In the genomic region with DNA sequence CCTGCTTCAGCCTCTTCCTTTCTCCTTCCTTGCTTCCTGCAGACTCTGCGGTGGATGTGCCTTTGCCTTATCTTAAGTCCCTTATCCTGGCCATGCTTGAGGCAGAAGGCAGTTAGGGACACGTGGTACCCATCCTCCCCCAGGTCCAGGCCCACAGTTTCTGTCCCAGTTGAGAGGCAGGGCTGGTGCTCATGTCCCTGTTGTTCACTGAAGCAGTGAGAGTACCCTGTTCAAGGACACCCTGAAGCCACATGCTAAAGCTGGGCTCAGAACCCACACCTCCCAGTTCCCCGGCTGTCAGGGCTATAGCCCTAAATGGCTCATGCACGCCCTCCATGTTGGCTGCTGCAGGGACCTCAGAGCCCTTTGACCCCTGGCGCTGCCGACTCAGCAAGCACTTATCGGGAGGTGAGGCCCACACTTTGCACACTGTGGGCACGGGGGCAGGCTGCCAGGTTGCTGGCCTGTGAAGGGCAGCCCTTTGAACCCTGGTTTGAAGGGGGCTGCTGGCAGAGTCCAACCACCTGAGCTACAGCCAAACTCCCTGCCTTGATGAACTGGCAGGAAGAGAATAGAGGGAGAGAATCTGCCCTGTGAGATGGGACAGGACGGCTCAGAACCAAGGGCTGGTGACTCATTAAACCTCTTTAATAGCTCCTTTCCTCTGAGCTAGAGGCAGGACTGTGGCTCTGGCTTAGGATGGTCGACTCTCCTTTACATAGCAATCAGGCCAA, we compare ENCODE assay signal across 1 cellular context.
TF ChIP-seq lines count a peak whose summit lies in the region.

No MANE protein-coding gene starts in this region.

TF ChIP-seq in K562, 482 proteins besides CTCF, POLR2A, EP300 and RAD21 (continued from another document and continues in another):
- TF ChIP-seq, protein P1, sequence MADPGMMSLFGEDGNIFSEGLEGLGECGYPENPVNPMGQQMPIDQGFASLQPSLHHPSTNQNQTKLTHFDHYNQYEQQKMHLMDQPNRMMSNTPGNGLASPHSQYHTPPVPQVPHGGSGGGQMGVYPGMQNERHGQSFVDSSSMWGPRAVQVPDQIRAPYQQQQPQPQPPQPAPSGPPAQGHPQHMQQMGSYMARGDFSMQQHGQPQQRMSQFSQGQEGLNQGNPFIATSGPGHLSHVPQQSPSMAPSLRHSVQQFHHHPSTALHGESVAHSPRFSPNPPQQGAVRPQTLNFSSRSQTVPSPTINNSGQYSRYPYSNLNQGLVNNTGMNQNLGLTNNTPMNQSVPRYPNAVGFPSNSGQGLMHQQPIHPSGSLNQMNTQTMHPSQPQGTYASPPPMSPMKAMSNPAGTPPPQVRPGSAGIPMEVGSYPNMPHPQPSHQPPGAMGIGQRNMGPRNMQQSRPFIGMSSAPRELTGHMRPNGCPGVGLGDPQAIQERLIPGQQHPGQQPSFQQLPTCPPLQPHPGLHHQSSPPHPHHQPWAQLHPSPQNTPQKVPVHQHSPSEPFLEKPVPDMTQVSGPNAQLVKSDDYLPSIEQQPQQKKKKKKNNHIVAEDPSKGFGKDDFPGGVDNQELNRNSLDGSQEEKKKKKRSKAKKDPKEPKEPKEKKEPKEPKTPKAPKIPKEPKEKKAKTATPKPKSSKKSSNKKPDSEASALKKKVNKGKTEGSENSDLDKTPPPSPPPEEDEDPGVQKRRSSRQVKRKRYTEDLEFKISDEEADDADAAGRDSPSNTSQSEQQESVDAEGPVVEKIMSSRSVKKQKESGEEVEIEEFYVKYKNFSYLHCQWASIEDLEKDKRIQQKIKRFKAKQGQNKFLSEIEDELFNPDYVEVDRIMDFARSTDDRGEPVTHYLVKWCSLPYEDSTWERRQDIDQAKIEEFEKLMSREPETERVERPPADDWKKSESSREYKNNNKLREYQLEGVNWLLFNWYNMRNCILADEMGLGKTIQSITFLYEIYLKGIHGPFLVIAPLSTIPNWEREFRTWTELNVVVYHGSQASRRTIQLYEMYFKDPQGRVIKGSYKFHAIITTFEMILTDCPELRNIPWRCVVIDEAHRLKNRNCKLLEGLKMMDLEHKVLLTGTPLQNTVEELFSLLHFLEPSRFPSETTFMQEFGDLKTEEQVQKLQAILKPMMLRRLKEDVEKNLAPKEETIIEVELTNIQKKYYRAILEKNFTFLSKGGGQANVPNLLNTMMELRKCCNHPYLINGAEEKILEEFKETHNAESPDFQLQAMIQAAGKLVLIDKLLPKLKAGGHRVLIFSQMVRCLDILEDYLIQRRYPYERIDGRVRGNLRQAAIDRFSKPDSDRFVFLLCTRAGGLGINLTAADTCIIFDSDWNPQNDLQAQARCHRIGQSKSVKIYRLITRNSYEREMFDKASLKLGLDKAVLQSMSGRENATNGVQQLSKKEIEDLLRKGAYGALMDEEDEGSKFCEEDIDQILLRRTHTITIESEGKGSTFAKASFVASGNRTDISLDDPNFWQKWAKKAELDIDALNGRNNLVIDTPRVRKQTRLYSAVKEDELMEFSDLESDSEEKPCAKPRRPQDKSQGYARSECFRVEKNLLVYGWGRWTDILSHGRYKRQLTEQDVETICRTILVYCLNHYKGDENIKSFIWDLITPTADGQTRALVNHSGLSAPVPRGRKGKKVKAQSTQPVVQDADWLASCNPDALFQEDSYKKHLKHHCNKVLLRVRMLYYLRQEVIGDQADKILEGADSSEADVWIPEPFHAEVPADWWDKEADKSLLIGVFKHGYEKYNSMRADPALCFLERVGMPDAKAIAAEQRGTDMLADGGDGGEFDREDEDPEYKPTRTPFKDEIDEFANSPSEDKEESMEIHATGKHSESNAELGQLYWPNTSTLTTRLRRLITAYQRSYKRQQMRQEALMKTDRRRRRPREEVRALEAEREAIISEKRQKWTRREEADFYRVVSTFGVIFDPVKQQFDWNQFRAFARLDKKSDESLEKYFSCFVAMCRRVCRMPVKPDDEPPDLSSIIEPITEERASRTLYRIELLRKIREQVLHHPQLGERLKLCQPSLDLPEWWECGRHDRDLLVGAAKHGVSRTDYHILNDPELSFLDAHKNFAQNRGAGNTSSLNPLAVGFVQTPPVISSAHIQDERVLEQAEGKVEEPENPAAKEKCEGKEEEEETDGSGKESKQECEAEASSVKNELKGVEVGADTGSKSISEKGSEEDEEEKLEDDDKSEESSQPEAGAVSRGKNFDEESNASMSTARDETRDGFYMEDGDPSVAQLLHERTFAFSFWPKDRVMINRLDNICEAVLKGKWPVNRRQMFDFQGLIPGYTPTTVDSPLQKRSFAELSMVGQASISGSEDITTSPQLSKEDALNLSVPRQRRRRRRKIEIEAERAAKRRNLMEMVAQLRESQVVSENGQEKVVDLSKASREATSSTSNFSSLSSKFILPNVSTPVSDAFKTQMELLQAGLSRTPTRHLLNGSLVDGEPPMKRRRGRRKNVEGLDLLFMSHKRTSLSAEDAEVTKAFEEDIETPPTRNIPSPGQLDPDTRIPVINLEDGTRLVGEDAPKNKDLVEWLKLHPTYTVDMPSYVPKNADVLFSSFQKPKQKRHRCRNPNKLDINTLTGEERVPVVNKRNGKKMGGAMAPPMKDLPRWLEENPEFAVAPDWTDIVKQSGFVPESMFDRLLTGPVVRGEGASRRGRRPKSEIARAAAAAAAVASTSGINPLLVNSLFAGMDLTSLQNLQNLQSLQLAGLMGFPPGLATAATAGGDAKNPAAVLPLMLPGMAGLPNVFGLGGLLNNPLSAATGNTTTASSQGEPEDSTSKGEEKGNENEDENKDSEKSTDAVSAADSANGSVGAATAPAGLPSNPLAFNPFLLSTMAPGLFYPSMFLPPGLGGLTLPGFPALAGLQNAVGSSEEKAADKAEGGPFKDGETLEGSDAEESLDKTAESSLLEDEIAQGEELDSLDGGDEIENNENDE (IDR thresholded peaks at IDR 0.05; ENCODE audit: low read depth, low read length): no peak
- TF ChIP-seq ZNF133 (CRISPR knock-in tag; IDR thresholded peaks at IDR 0.05) (0 out of 2 replicates have a peak, but pooled peaks have one; percentile 2), ZFX (CRISPR knock-in tag; IDR thresholded peaks at IDR 0.05) (peak; percentile 22; the same call in 1 of the 2 replicates), NFRKB (IDR thresholded peaks at IDR 0.05; ENCODE audit: low read depth) (no peak), ZNF23 (CRISPR knock-in tag; IDR thresholded peaks at IDR 0.05) (no peak), MEF2D (tag; conservative IDR thresholded peaks at IDR 0.05; ENCODE audit: low read depth) (peak; percentile 57; the same call in 1 of the 2 replicates), MAFK (IDR thresholded peaks at IDR 0.05; ENCODE audit: low read length) (no peak), ZNF146 (CRISPR knock-in tag; IDR thresholded peaks at IDR 0.05; ENCODE audit: unreplicated experiment) (no peak), CBX3 (IDR thresholded peaks at IDR 0.05; ENCODE audit: borderline replicate concordance in 1 of 2, low read length in 2 of 2) (no peak; a peak in 1 of 3 replicates), FOSL1 (tag; conservative IDR thresholded peaks at IDR 0.05) (peak; percentile 69), ZNF586 (CRISPR knock-in tag; conservative IDR thresholded peaks at IDR 0.05) (no peak), SIRT6 (IDR thresholded peaks at IDR 0.05; ENCODE audit: low read depth, low read length) (no peak), ARHGAP35 (IDR thresholded peaks at IDR 0.05; ENCODE audit: partially characterized antibody) (no peak), CREBBP (IDR thresholded peaks at IDR 0.05; ENCODE audit: low read depth, low read length) (no peak), BRF2 (IDR thresholded peaks at IDR 0.05; ENCODE audit: borderline replicate concordance, insufficient read depth, insufficient read length) (no peak), MTA1 (IDR thresholded peaks at IDR 0.05; ENCODE audit: borderline replicate concordance) (no peak), NFATC3 (IDR thresholded peaks at IDR 0.05) (no peak), KLF10 (CRISPR knock-in tag; IDR thresholded peaks at IDR 0.05) (no peak), ZNF77 (CRISPR knock-in tag; IDR thresholded peaks at IDR 0.05) (no peak), ZZZ3 (IDR thresholded peaks at IDR 0.05) (no peak), HMGN3 (IDR thresholded peaks at IDR 0.05; ENCODE audit: borderline replicate concordance, extremely low read depth, insufficient read length, low read depth, low read length) (no peak), KDM5B (IDR thresholded peaks at IDR 0.05; ENCODE audit: insufficient replicate concordance, low read depth, low read length) (no peak), SPI1 (IDR thresholded peaks at IDR 0.05; ENCODE audit: borderline replicate concordance, low read depth, low read length) (no peak), BACH1 (tag; IDR thresholded peaks at IDR 0.05) (no peak), TFAM (CRISPR knock-in tag; conservative IDR thresholded peaks at IDR 0.05) (no peak), RUNX1 (IDR thresholded peaks at IDR 0.05; ENCODE audit: low read depth) (no peak), ZNF274 (IDR thresholded peaks at IDR 0.05; ENCODE audit: borderline replicate concordance, low read depth, low read length) (no peak)
- TF ChIP-seq, protein P2, sequence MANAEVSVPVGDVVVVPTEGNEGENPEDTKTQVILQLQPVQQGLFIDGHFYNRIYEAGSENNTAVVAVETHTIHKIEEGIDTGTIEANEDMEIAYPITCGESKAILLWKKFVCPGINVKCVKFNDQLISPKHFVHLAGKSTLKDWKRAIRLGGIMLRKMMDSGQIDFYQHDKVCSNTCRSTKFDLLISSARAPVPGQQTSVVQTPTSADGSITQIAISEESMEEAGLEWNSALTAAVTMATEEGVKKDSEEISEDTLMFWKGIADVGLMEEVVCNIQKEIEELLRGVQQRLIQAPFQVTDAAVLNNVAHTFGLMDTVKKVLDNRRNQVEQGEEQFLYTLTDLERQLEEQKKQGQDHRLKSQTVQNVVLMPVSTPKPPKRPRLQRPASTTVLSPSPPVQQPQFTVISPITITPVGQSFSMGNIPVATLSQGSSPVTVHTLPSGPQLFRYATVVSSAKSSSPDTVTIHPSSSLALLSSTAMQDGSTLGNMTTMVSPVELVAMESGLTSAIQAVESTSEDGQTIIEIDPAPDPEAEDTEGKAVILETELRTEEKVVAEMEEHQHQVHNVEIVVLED (CRISPR knock-in tag; IDR thresholded peaks at IDR 0.05): peak; percentile 34; the same call in 1 of the 2 replicates
- TF ChIP-seq, protein P3, sequence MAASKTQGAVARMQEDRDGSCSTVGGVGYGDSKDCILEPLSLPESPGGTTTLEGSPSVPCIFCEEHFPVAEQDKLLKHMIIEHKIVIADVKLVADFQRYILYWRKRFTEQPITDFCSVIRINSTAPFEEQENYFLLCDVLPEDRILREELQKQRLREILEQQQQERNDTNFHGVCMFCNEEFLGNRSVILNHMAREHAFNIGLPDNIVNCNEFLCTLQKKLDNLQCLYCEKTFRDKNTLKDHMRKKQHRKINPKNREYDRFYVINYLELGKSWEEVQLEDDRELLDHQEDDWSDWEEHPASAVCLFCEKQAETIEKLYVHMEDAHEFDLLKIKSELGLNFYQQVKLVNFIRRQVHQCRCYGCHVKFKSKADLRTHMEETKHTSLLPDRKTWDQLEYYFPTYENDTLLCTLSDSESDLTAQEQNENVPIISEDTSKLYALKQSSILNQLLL (CRISPR knock-in tag; IDR thresholded peaks at IDR 0.05; ENCODE audit: borderline replicate concordance): no peak
- TF ChIP-seq, protein P4, sequence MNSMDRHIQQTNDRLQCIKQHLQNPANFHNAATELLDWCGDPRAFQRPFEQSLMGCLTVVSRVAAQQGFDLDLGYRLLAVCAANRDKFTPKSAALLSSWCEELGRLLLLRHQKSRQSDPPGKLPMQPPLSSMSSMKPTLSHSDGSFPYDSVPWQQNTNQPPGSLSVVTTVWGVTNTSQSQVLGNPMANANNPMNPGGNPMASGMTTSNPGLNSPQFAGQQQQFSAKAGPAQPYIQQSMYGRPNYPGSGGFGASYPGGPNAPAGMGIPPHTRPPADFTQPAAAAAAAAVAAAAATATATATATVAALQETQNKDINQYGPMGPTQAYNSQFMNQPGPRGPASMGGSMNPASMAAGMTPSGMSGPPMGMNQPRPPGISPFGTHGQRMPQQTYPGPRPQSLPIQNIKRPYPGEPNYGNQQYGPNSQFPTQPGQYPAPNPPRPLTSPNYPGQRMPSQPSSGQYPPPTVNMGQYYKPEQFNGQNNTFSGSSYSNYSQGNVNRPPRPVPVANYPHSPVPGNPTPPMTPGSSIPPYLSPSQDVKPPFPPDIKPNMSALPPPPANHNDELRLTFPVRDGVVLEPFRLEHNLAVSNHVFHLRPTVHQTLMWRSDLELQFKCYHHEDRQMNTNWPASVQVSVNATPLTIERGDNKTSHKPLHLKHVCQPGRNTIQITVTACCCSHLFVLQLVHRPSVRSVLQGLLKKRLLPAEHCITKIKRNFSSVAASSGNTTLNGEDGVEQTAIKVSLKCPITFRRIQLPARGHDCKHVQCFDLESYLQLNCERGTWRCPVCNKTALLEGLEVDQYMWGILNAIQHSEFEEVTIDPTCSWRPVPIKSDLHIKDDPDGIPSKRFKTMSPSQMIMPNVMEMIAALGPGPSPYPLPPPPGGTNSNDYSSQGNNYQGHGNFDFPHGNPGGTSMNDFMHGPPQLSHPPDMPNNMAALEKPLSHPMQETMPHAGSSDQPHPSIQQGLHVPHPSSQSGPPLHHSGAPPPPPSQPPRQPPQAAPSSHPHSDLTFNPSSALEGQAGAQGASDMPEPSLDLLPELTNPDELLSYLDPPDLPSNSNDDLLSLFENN (IDR thresholded peaks at IDR 0.05; ENCODE audit: low read depth in 2 of 2, low read length in 2 of 2): no peak
- TF ChIP-seq, protein P5, sequence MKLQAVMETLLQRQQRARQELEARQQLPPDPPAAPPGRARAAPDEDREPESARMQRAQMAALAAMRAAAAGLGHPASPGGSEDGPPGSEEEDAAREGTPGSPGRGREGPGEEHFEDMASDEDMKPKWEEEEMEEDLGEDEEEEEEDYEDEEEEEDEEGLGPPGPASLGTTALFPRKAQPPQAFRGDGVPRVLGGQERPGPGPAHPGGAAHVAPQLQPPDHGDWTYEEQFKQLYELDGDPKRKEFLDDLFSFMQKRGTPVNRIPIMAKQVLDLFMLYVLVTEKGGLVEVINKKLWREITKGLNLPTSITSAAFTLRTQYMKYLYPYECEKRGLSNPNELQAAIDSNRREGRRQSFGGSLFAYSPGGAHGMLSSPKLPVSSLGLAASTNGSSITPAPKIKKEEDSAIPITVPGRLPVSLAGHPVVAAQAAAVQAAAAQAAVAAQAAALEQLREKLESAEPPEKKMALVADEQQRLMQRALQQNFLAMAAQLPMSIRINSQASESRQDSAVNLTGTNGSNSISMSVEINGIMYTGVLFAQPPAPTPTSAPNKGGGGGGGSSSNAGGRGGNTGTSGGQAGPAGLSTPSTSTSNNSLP (IDR thresholded peaks at IDR 0.05; ENCODE audit: borderline replicate concordance, low read depth, low read length): no peak
